Comparison of ENCODE assay signal across 8 cellular contexts in the genomic region with DNA sequence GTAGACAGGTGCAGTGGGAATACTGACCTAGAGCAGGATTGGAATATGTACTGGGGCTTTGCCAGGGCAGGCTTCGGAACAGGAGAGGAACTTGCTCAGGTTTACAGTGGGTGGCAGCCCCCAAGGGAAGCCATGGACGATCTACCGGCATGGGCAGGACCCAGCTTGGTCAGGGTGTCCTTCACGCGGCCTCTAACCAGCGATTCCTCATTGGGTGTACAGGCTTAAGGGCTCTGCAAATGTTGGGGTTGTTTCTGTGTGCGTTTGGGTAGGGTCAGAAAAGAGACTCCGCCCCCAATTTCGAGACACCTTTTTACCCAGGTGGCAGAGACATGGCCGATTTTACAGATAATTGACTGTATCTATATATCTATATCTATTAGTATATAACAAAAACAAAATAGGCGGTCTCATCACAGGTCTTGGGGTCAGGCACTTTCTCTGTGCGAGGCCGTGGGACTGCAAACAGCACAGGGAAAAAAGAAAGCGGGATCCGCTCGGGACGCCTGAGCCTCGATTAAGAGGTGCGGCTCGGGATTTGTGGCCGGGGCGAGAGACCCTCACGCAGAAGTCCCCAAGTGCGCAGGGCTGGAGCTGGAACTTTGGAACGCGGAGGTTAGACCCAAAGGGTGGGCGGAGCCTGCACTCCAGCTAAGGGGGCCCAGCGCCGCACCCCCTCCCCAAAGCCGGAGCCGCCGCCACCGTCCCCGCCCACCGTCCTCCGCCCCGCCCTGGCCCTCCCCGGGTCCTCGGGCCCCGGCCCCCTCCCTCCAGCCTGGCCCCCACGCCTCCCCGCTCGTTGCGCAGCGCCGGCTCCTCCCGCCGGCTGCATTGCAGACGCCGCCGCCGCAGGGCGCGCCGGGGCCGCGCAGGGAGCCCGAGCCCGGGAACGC.
DNase-seq lines count a peak whose midpoint lies in the region; ATAC-seq lines count a peak whose summit lies in the region.

No MANE protein-coding gene starts in this region.

- peak overlapping the region in 1 of 2 donors; percentile 31 for H3K27ac Mint-ChIP-seq in natural killer cell treated with Interleukin-12 subunit alpha and Interleukin-12 subunit beta and Interleukin-15 and Interleukin-18, amount 100 ng/mL, for 72 hours

- peaks cover 39 to 41% of the 10 kb centered on the region in 2 donors for H3K27me3 Mint-ChIP-seq in natural killer cell treated with Interleukin-12 subunit alpha and Interleukin-12 subunit beta and Interleukin-15 and Interleukin-18, amount 100 ng/mL, for 72 hours

- peak overlapping the region; percentile 79 for H3K4me3 Mint-ChIP-seq in natural killer cell treated with Interleukin-12 subunit alpha and Interleukin-12 subunit beta and Interleukin-15 and Interleukin-18, amount 100 ng/mL, for 72 hours

- peak in 1 of 2 donors; percentile 31 for ATAC-seq in natural killer cell treated with Interleukin-12 subunit alpha and Interleukin-12 subunit beta and Interleukin-15 and Interleukin-18, amount 100 ng/mL, for 72 hours

- H3K4me1 Mint-ChIP-seq in natural killer cell treated with Interleukin-12 subunit alpha and Interleukin-12 subunit beta and Interleukin-15 and Interleukin-18, amount 100 ng/mL, for 72 hours (ENCODE audit: low read depth in 2 of 2): peaks cover 0 to 10% of the 10 kb centered on the region in 2 donors

- H3K9me3 Mint-ChIP-seq in natural killer cell treated with Interleukin-12 subunit alpha and Interleukin-12 subunit beta and Interleukin-15 and Interleukin-18, amount 100 ng/mL, for 72 hours: no peaks in the 10 kb centered on the region

- H3K36me3 Mint-ChIP-seq in natural killer cell treated with Interleukin-12 subunit alpha and Interleukin-12 subunit beta and Interleukin-15 and Interleukin-18, amount 100 ng/mL, for 72 hours: no peaks in the 10 kb centered on the region

- peak; percentile 14 for DNase-seq in DMS79 (lab: John Stamatoyannopoulos, UW)
- DNase-seq in NCI-H2171 (lab: John Stamatoyannopoulos, UW): peak; percentile 43
- peak; percentile 12 for DNase-seq in central memory CD4-positive, alpha-beta T cell
- no peak for DNase-seq in natural killer cell treated with Interleukin-12 subunit alpha and Interleukin-12 subunit beta and Interleukin-15 and Interleukin-18, amount 100 ng/mL, for 72 hours (ENCODE audit: low spot score)
- no peak for DNase-seq in Kasumi-1 (lab: John Stamatoyannopoulos, UW)
- DNase-seq in effector CD4-positive, alpha-beta T cell: no peak
- DNase-seq in inferior parietal cortex (ENCODE audit: extremely low spot score): no peak
- no peak for DNase-seq in foreskin melanocyte

Comparison
In these comparisons a context has a peak if more than half of its experiments do, and no peak if none do; other contexts are left out.
1. DNase-seq: peak in DMS79 (single experiment), NCI-H2171 (single experiment) and central memory CD4-positive, alpha-beta T cell (single experiment); none in natural killer cell treated with Interleukin-12 subunit alpha and Interleukin-12 subunit beta and Interleukin-15 and Interleukin-18, amount 100 ng/mL, for 72 hours (single experiment), Kasumi-1 (0 of 2), effector CD4-positive, alpha-beta T cell (single experiment), inferior parietal cortex (single experiment) and foreskin melanocyte (single experiment).